In the genomic region with DNA sequence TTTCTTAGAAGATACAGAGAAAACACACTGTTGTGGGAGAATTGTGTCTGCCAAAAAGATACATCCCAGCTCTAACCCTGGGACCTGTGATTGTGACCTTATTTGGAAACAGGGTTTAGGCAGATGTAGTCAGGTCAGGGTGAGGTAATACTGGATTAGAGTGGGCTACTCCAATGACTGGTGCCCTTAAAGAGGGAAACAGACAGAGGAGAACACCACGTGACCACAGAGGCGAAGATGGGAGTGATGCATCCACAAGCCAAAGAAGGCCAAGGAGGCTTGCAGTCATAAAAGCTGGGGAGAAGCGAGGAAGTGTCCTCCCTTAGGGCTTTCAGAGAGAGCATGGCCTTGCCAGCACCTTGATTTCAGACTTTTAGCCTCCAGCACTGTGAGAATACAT, we compare ENCODE assay signal across 1 cellular context.
TF ChIP-seq lines count a peak whose summit lies in the region.

No MANE protein-coding gene starts in this region.

TF ChIP-seq in HepG2, 621 proteins besides CTCF, POLR2A, EP300 and RAD21:
- no peak for TF ChIP-seq ELF1 (CRISPR knock-in tag; IDR thresholded peaks at IDR 0.05)
- no peak for TF ChIP-seq SSRP1 (CRISPR knock-in tag; IDR thresholded peaks at IDR 0.05)
- TF ChIP-seq, protein P1, sequence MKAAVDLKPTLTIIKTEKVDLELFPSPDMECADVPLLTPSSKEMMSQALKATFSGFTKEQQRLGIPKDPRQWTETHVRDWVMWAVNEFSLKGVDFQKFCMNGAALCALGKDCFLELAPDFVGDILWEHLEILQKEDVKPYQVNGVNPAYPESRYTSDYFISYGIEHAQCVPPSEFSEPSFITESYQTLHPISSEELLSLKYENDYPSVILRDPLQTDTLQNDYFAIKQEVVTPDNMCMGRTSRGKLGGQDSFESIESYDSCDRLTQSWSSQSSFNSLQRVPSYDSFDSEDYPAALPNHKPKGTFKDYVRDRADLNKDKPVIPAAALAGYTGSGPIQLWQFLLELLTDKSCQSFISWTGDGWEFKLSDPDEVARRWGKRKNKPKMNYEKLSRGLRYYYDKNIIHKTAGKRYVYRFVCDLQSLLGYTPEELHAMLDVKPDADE (CRISPR knock-in tag; IDR thresholded peaks at IDR 0.05): no peak
- TF ChIP-seq, protein P2, sequence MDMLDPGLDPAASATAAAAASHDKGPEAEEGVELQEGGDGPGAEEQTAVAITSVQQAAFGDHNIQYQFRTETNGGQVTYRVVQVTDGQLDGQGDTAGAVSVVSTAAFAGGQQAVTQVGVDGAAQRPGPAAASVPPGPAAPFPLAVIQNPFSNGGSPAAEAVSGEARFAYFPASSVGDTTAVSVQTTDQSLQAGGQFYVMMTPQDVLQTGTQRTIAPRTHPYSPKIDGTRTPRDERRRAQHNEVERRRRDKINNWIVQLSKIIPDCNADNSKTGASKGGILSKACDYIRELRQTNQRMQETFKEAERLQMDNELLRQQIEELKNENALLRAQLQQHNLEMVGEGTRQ (IDR thresholded peaks at IDR 0.05; ENCODE audit: low read depth, low read length): peak; percentile 68
- TF ChIP-seq, protein P2 (CRISPR knock-in tag; IDR thresholded peaks at IDR 0.05; ENCODE audit: borderline replicate concordance): no peak
- no peak for TF ChIP-seq ZSCAN22 (CRISPR knock-in tag; IDR thresholded peaks at IDR 0.05)
- no peak for TF ChIP-seq ISL2 (CRISPR knock-in tag; IDR thresholded peaks at IDR 0.05)
- no peak for TF ChIP-seq FOXK1 (CRISPR knock-in tag; IDR thresholded peaks at IDR 0.05; ENCODE audit: borderline replicate concordance, low read depth)
- no peak for TF ChIP-seq MAZ (IDR thresholded peaks at IDR 0.05; ENCODE audit: borderline replicate concordance, low read depth, low read length)
- TF ChIP-seq MAZ (CRISPR knock-in tag; IDR thresholded peaks at IDR 0.05; ENCODE audit: low read depth): no peak
- TF ChIP-seq TEAD3 (CRISPR knock-in tag; optimal IDR thresholded peaks at IDR 0.05; ENCODE audit: borderline replicate concordance): no peak
- TF ChIP-seq SRSF4 (IDR thresholded peaks at IDR 0.05; ENCODE audit: low read depth, low read length, poor library complexity, severe bottlenecking): no peak
- no peak for TF ChIP-seq U2AF1 (optimal IDR thresholded peaks at IDR 0.05; ENCODE audit: low read depth, low read length)
- TF ChIP-seq MYNN (CRISPR knock-in tag; IDR thresholded peaks at IDR 0.05; ENCODE audit: low read depth): no peak
- TF ChIP-seq, protein P3, sequence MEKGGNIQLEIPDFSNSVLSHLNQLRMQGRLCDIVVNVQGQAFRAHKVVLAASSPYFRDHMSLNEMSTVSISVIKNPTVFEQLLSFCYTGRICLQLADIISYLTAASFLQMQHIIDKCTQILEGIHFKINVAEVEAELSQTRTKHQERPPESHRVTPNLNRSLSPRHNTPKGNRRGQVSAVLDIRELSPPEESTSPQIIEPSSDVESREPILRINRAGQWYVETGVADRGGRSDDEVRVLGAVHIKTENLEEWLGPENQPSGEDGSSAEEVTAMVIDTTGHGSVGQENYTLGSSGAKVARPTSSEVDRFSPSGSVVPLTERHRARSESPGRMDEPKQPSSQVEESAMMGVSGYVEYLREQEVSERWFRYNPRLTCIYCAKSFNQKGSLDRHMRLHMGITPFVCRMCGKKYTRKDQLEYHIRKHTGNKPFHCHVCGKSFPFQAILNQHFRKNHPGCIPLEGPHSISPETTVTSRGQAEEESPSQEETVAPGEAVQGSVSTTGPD (CRISPR knock-in tag; IDR thresholded peaks at IDR 0.05): no peak
- peak; percentile 58; the same call in 1 of the 2 replicates for TF ChIP-seq RAD51 (IDR thresholded peaks at IDR 0.05; ENCODE audit: borderline replicate concordance)
- TF ChIP-seq, protein P4, sequence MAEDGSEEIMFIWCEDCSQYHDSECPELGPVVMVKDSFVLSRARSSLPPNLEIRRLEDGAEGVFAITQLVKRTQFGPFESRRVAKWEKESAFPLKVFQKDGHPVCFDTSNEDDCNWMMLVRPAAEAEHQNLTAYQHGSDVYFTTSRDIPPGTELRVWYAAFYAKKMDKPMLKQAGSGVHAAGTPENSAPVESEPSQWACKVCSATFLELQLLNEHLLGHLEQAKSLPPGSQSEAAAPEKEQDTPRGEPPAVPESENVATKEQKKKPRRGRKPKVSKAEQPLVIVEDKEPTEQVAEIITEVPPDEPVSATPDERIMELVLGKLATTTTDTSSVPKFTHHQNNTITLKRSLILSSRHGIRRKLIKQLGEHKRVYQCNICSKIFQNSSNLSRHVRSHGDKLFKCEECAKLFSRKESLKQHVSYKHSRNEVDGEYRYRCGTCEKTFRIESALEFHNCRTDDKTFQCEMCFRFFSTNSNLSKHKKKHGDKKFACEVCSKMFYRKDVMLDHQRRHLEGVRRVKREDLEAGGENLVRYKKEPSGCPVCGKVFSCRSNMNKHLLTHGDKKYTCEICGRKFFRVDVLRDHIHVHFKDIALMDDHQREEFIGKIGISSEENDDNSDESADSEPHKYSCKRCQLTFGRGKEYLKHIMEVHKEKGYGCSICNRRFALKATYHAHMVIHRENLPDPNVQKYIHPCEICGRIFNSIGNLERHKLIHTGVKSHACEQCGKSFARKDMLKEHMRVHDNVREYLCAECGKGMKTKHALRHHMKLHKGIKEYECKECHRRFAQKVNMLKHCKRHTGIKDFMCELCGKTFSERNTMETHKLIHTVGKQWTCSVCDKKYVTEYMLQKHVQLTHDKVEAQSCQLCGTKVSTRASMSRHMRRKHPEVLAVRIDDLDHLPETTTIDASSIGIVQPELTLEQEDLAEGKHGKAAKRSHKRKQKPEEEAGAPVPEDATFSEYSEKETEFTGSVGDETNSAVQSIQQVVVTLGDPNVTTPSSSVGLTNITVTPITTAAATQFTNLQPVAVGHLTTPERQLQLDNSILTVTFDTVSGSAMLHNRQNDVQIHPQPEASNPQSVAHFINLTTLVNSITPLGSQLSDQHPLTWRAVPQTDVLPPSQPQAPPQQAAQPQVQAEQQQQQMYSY (CRISPR knock-in tag; IDR thresholded peaks at IDR 0.05): no peak
- TF ChIP-seq, protein P5, sequence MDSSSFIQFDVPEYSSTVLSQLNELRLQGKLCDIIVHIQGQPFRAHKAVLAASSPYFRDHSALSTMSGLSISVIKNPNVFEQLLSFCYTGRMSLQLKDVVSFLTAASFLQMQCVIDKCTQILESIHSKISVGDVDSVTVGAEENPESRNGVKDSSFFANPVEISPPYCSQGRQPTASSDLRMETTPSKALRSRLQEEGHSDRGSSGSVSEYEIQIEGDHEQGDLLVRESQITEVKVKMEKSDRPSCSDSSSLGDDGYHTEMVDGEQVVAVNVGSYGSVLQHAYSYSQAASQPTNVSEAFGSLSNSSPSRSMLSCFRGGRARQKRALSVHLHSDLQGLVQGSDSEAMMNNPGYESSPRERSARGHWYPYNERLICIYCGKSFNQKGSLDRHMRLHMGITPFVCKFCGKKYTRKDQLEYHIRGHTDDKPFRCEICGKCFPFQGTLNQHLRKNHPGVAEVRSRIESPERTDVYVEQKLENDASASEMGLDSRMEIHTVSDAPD (CRISPR knock-in tag; IDR thresholded peaks at IDR 0.05): no peak
